ENCODE assay signal across 21 cellular contexts in the genomic region with DNA sequence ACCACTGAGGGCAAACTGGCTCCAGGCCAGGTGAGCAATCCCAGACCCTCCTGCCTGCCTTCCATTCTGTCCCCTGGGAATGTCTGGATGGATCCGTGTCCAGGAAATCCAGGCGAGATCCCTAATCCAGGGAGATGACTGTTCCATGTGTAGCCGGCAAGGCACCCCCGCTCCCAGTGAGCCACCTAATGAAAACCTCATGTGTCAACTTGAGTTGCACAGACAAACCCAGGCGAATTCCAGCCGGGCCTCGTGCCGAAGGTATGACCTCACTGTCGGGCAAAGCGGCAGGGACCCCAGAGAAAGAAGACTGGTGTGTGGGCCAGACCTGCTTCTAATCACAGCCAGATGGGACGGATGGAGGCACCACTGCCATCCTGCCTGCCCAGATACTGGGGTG.
DNase-seq lines count a peak whose midpoint lies in the region; ATAC-seq and TF ChIP-seq lines count a peak whose summit lies in the region.
"Had no signal": no experiment of that assay in that cellular context is flagged by ENCODE, and none has a peak within 500 bp of the region (broad histone marks: within the 10 kb centered on the region; RNA-seq: fewer than 3 reads in every experiment).

No MANE protein-coding gene starts in this region.

- H3K9me2 ChIP-seq in GM23248 (ENCODE audit: insufficient read depth) = no peaks in the 10 kb centered on the region

- no peaks in the 10 kb centered on the region for H3F3A ChIP-seq in GM23248 (ENCODE audit: insufficient read depth)

- ATAC-seq in HG02588 (IDR thresholded peaks at IDR 0.05; ENCODE audit: unreplicated experiment) (no peak), GM21526 (IDR thresholded peaks at IDR 0.05; ENCODE audit: low FRiP score, unreplicated experiment) (no peak)
- ATAC-seq: psoas muscle had no signal

- 0 to 3% methylated on average over 10 to 11 of the region's 11 CpGs for WGBS in GM23248 (ENCODE audit: low coverage in 1 of 2, low lambda C conversion rate in 2 of 2, missing lambda C conversion rate in 2 of 2), 2 experiments

- H3K4me3 ChIP-seq in AG04449 (ENCODE audit: low read depth, low read length) (peak overlapping the region; percentile 22), GM23248 (peak overlapping the region; percentile 39; the same call in 1 of the 2 replicates), SK-N-MC (peak overlapping the region; percentile 66)
- H3K4me3 ChIP-seq: psoas muscle, tibial nerve had no signal

- no peaks in the 10 kb centered on the region for H3K4me1 ChIP-seq in GM23248 (ENCODE audit: insufficient read depth)
- H3K4me1 ChIP-seq: psoas muscle had no signal

- no peak for TF ChIP-seq CTCF in AG04449 (IDR thresholded peaks at IDR 0.05; ENCODE audit: insufficient read depth, low read length, missing control alignments)

- CTCF ChIA-PET in AG04449 (lab: Yijun Ruan, JAX) = interaction anchor here (0.6 to 0.8 kb wide), 2 partner anchors 276 to 366 kb away, joined by 3 to 4 read pairs; no protein-coding TSS in a partner anchor

- peak; percentile 70 for DNase-seq in AG04449 (ENCODE audit: low read depth, low spot score)
- peak; percentile 75 for DNase-seq in GM23248
- no peak for DNase-seq in SK-N-MC (ENCODE audit: low read depth, low spot score)
- peak; percentile 62 for DNase-seq in islet precursor cell
- no peak for DNase-seq in iPS-NIHi7 (ENCODE audit: extremely low spot score)
- DNase-seq in GDM1 (lab: John Stamatoyannopoulos, UW) = no peak
- DNase-seq: CD4-positive, alpha-beta T cell; DMS79 treated with DMSO at 0.1 percent for 48 hours; effector CD8-positive, alpha-beta T cell; H9; kidney glomerular epithelial cell; MV-4-11; NCI-H2029; NCI-H524; OCI-M1; psoas muscle; stimulated activated CD4-positive, alpha-beta T cell treated with anti-CD3 and anti-CD28 coated beads, Interleukin-12 subunit alpha, Interleukin-12 subunit beta, amount 100 ng/mL, for 4 hours; T-helper 9 cell had no signal

- H3K9me3 ChIP-seq in GM23248 (ENCODE audit: low read depth) (no peaks in the 10 kb centered on the region), SK-N-MC (ENCODE audit: low read depth, low read length) (no peaks in the 10 kb centered on the region)
- H3K9me3 ChIP-seq: psoas muscle, tibial nerve had no signal

- H3K36me3 ChIP-seq in GM23248 (ENCODE audit: low read depth) (no peaks in the 10 kb centered on the region), SK-N-MC (ENCODE audit: insufficient read depth, low read length) (no peaks in the 10 kb centered on the region)
- H3K36me3 ChIP-seq: tibial nerve had no signal

- no peaks in the 10 kb centered on the region for H3K27me3 ChIP-seq in GM23248 (replicated peaks; ENCODE audit: insufficient read depth)
- H3K27me3 ChIP-seq: tibial nerve had no signal

- H3K4me2 ChIP-seq in GM23248 (ENCODE audit: unreplicated experiment) = peak overlapping the region; percentile 54

- no peak overlapping the region for H2AFZ ChIP-seq in GM23248

- H3K27ac ChIP-seq in GM23248 = 0 out of 2 replicates have a peak overlapping the region, but pooled peaks have one; percentile 15
- peak overlapping the region; percentile 90; the same call in 1 of the 2 replicates for H3K27ac ChIP-seq in SK-N-MC
- H3K27ac ChIP-seq: psoas muscle, tibial nerve had no signal

- in situ Hi-C loops in GM23248 (cut with MboI) = no loop called here

- H3K79me2 ChIP-seq in GM23248 (ENCODE audit: insufficient read depth) = no peaks in the 10 kb centered on the region

- H3K9ac ChIP-seq in GM23248 (no peak overlapping the region), SK-N-MC (ENCODE audit: insufficient read length) (no peak overlapping the region)

- no peaks in the 10 kb centered on the region for H4K20me1 ChIP-seq in GM23248 (ENCODE audit: insufficient read depth)

- POLR2A ChIA-PET in AG04449 (lab: Yijun Ruan, JAX) = interaction anchor here (0.6 kb wide), 1 partner anchor 356 kb away, joined by 3 read pairs; no protein-coding TSS in a partner anchor

Comparison
In these comparisons a context has a peak if more than half of its experiments do, and no peak if none do; other contexts are left out.
1. DNase-seq: peak in AG04449 (single experiment), GM23248 (single experiment) and islet precursor cell (single experiment); none in SK-N-MC (single experiment), iPS-NIHi7 (single experiment) and GDM1 (single experiment).
2. Peak in every context shown above with its lines, with median percentiles within 50 percentile points of each other: H3K4me3 ChIP-seq.